Comparison of ENCODE assay signal across 14 cellular contexts in genomic region chr6:170451762-170452651, GRCh38.
"Had no signal": no experiment of that assay in that cellular context is flagged by ENCODE, and none has a peak within 500 bp of the region (broad histone marks: within the 10 kb centered on the region; RNA-seq: fewer than 3 reads in every experiment).

No MANE protein-coding gene starts in this region.

- H3K4me2 ChIP-seq: hepatocyte had no signal

- H3K27ac ChIP-seq: hepatocyte, parathyroid adenoma, sigmoid colon had no signal

- H3K79me2 ChIP-seq: hepatocyte, parathyroid adenoma had no signal

- H3K36me3 ChIP-seq: sigmoid colon had no signal

- H3K4me3 ChIP-seq: hepatocyte, sigmoid colon had no signal

- H3K4me1 ChIP-seq: parathyroid adenoma, sigmoid colon had no signal

- H3K27me3 ChIP-seq: hepatocyte, sigmoid colon had no signal

- H3K9ac ChIP-seq: parathyroid adenoma had no signal

- H3K9me3 ChIP-seq: sigmoid colon had no signal

- FAIRE-seq: kidney had no signal

- DNase-seq: activated CD4-positive, alpha-beta T cell treated with anti-CD3 and anti-CD28 coated beads, Interleukin-2, amount 10 ng/mL, durations not matched to agents 24 days and 14 days; activated CD8-positive, alpha-beta T cell treated with anti-CD3 and anti-CD28 coated beads for 36 hours; activated gamma-delta T cell treated with Interleukin-2 at 50 U/mL for 16 hours; activated T-cell treated with anti-CD3 and anti-CD28 coated beads, Interleukin-2, amount 50 U/mL, for 72 hours; dermis blood vessel endothelial cell; effector memory CD4-positive, alpha-beta T cell; sigmoid colon; stimulated activated CD4-positive, alpha-beta T cell treated with anti-CD3 and anti-CD28 coated beads, Interleukin-4, amount 100 ng/mL, for 4 hours; stimulated activated naive B cell treated with anti-CD40 and anti-IgM and Interleukin-4, amounts not matched to agents 10 μg/mL and 1 μg/mL and 100 μg/mL, for 72 hours; T1000 had no signal

- H2AFZ ChIP-seq: hepatocyte, parathyroid adenoma had no signal

- ATAC-seq: activated CD8-positive, alpha-beta T cell treated with anti-CD3 and anti-CD28 coated beads for 36 hours; activated T-cell treated with anti-CD3 and anti-CD28 coated beads, Interleukin-2, amount 50 U/mL, for 72 hours; left lobe of liver; stimulated activated naive B cell treated with anti-CD40 and anti-IgM and Interleukin-4, amounts not matched to agents 10 μg/mL and 1 μg/mL and 100 μg/mL, for 72 hours had no signal
